ENCODE assay signal across 8 cellular contexts in genomic region chr19:35702223-35703012, GRCh38.
DNase-seq lines count a peak whose midpoint lies in the region; ATAC-seq and TF ChIP-seq lines count a peak whose summit lies in the region.

No MANE protein-coding gene starts in this region.

- H3K4me3 ChIP-seq in WI38 (ENCODE audit: low read depth, low read length): peak overlapping the region; percentile 66

- in situ Hi-C loops in ACHN (cut with HindIII; ENCODE audit: low pct_ligation_motif_present, low pct_unique_long_range_greater_than_20kb, low sequenced_read_pairs): no loop called here

- ATAC-seq in GM18870 (IDR thresholded peaks at IDR 0.05; ENCODE audit: unreplicated experiment): peak; percentile 84
- peak; percentile 96 for ATAC-seq in HG03108 (IDR thresholded peaks at IDR 0.05; ENCODE audit: unreplicated experiment)

- no peak for TF ChIP-seq CTCF in WI38 (IDR thresholded peaks at IDR 0.05; ENCODE audit: low read depth, low read length)

- DNase-seq in ACHN (peak; percentile 97), NCI-H2196 (lab: John Stamatoyannopoulos, UW; ENCODE audit: unreplicated experiment) (peak; percentile 98), caudate nucleus (lab: John Stamatoyannopoulos, UW) (peak; percentile 74 to 100 (median 96)), iris pigment epithelial cell (ENCODE audit: low read depth) (peak; percentile 99)
- DNase-seq in stimulated activated CD4-positive, alpha-beta T cell treated with anti-CD3 and anti-CD28 coated beads, Interleukin-12 subunit alpha, Interleukin-12 subunit beta, amount 100 ng/mL, for 24 hours (ENCODE audit: low read depth in 2 of 2): peak; percentile 87 to 92

- H3K27ac ChIP-seq in caudate nucleus (ENCODE audit: low read depth, low read length): peak overlapping the region; percentile 58

Comparison
In these comparisons a context has a peak if more than half of its experiments do, and no peak if none do; other contexts are left out.
1. Peak in every context shown above with its lines: DNase-seq, ATAC-seq, H3K4me3 ChIP-seq and H3K27ac ChIP-seq.